1 cellular context compared by ENCODE assay signal in the genomic region with DNA sequence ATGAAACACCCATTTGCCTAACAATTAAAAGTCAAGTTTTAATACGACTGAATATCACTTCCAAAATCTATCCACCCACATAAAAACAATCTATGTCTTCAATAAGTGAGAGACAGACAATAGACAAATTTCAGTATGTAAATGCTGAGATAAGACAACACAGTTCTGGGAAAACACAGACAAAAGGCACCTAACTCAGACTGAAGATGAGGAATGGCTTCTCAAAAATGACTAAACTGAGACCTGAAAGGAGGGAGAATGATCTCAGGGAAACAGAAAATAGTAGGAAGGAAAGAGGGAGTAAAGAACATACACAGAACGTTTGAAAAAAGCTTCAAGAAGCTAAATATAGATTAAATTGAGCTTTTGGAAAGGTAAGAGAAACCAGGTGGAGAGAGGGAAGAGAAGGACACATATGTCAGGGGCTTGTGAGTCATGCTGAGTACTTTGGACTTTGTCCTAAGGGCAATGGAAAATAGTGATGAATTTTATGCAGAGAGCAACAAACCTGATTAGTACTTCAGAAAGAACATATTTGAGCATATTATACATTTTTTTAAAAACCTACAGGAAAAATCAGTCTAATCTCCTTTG.
TF ChIP-seq lines count a peak whose summit lies in the region.

No MANE protein-coding gene starts in this region.

TF ChIP-seq in HepG2, 621 proteins besides CTCF, POLR2A, EP300 and RAD21 (continued from another document):
- TF ChIP-seq SNAI1 (CRISPR knock-in tag; IDR thresholded peaks at IDR 0.05; ENCODE audit: borderline replicate concordance) (no peak), KAT2B (IDR thresholded peaks at IDR 0.05; ENCODE audit: borderline replicate concordance, low read depth, low read length) (no peak), CHD2 (IDR thresholded peaks at IDR 0.05; ENCODE audit: low read depth, low read length) (no peak), KAT7 (CRISPR knock-in tag; IDR thresholded peaks at IDR 0.05; ENCODE audit: borderline replicate concordance) (no peak), ZNF766 (CRISPR knock-in tag; IDR thresholded peaks at IDR 0.05; ENCODE audit: borderline replicate concordance) (no peak), ZNF460 (CRISPR knock-in tag; IDR thresholded peaks at IDR 0.05; ENCODE audit: borderline replicate concordance) (no peak), KDM2A (CRISPR knock-in tag; IDR thresholded peaks at IDR 0.05; ENCODE audit: borderline replicate concordance, low read depth) (no peak), MTA3 (CRISPR knock-in tag; IDR thresholded peaks at IDR 0.05) (no peak), ZNF547 (CRISPR knock-in tag; IDR thresholded peaks at IDR 0.05) (no peak), ETV6 (CRISPR knock-in tag; conservative IDR thresholded peaks at IDR 0.05) (no peak), MAFF (IDR thresholded peaks at IDR 0.05; ENCODE audit: low read depth, low read length) (no peak), ESRRA (CRISPR knock-in tag; IDR thresholded peaks at IDR 0.05; ENCODE audit: low read depth) (no peak), U2AF1 (optimal IDR thresholded peaks at IDR 0.05; ENCODE audit: low read depth, low read length) (no peak), MED13 (CRISPR knock-in tag; IDR thresholded peaks at IDR 0.05) (no peak), ZNF274 (CRISPR knock-in tag; IDR thresholded peaks at IDR 0.05) (no peak), MIXL1 (CRISPR knock-in tag; IDR thresholded peaks at IDR 0.05) (0 out of 2 replicates have a peak, but pooled peaks have one; percentile 42), STAT5B (CRISPR knock-in tag; IDR thresholded peaks at IDR 0.05) (no peak), RBAK (CRISPR knock-in tag; IDR thresholded peaks at IDR 0.05) (no peak), PAF1 (CRISPR knock-in tag; IDR thresholded peaks at IDR 0.05) (no peak), ZNF124 (CRISPR knock-in tag; IDR thresholded peaks at IDR 0.05) (no peak), ZNF720 (CRISPR knock-in tag; IDR thresholded peaks at IDR 0.05) (no peak)
- TF ChIP-seq, protein P1, sequence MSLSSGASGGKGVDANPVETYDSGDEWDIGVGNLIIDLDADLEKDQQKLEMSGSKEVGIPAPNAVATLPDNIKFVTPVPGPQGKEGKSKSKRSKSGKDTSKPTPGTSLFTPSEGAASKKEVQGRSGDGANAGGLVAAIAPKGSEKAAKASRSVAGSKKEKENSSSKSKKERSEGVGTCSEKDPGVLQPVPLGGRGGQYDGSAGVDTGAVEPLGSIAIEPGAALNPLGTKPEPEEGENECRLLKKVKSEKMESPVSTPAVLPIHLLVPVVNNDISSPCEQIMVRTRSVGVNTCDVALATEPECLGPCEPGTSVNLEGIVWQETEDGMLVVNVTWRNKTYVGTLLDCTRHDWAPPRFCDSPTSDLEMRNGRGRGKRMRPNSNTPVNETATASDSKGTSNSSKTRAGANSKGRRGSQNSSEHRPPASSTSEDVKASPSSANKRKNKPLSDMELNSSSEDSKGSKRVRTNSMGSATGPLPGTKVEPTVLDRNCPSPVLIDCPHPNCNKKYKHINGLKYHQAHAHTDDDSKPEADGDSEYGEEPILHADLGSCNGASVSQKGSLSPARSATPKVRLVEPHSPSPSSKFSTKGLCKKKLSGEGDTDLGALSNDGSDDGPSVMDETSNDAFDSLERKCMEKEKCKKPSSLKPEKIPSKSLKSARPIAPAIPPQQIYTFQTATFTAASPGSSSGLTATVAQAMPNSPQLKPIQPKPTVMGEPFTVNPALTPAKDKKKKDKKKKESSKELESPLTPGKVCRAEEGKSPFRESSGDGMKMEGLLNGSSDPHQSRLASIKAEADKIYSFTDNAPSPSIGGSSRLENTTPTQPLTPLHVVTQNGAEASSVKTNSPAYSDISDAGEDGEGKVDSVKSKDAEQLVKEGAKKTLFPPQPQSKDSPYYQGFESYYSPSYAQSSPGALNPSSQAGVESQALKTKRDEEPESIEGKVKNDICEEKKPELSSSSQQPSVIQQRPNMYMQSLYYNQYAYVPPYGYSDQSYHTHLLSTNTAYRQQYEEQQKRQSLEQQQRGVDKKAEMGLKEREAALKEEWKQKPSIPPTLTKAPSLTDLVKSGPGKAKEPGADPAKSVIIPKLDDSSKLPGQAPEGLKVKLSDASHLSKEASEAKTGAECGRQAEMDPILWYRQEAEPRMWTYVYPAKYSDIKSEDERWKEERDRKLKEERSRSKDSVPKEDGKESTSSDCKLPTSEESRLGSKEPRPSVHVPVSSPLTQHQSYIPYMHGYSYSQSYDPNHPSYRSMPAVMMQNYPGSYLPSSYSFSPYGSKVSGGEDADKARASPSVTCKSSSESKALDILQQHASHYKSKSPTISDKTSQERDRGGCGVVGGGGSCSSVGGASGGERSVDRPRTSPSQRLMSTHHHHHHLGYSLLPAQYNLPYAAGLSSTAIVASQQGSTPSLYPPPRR (CRISPR knock-in tag; IDR thresholded peaks at IDR 0.05; ENCODE audit: borderline replicate concordance): no peak
- TF ChIP-seq, protein P2, sequence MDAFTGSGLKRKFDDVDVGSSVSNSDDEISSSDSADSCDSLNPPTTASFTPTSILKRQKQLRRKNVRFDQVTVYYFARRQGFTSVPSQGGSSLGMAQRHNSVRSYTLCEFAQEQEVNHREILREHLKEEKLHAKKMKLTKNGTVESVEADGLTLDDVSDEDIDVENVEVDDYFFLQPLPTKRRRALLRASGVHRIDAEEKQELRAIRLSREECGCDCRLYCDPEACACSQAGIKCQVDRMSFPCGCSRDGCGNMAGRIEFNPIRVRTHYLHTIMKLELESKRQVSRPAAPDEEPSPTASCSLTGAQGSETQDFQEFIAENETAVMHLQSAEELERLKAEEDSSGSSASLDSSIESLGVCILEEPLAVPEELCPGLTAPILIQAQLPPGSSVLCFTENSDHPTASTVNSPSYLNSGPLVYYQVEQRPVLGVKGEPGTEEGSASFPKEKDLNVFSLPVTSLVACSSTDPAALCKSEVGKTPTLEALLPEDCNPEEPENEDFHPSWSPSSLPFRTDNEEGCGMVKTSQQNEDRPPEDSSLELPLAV (CRISPR knock-in tag; conservative IDR thresholded peaks at IDR 0.05; ENCODE audit: low read depth): no peak
- TF ChIP-seq, protein P3, sequence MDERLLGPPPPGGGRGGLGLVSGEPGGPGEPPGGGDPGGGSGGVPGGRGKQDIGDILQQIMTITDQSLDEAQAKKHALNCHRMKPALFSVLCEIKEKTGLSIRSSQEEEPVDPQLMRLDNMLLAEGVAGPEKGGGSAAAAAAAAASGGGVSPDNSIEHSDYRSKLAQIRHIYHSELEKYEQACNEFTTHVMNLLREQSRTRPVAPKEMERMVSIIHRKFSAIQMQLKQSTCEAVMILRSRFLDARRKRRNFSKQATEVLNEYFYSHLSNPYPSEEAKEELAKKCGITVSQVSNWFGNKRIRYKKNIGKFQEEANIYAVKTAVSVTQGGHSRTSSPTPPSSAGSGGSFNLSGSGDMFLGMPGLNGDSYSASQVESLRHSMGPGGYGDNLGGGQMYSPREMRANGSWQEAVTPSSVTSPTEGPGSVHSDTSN (CRISPR knock-in tag; IDR thresholded peaks at IDR 0.05): no peak
- TF ChIP-seq, protein P4, sequence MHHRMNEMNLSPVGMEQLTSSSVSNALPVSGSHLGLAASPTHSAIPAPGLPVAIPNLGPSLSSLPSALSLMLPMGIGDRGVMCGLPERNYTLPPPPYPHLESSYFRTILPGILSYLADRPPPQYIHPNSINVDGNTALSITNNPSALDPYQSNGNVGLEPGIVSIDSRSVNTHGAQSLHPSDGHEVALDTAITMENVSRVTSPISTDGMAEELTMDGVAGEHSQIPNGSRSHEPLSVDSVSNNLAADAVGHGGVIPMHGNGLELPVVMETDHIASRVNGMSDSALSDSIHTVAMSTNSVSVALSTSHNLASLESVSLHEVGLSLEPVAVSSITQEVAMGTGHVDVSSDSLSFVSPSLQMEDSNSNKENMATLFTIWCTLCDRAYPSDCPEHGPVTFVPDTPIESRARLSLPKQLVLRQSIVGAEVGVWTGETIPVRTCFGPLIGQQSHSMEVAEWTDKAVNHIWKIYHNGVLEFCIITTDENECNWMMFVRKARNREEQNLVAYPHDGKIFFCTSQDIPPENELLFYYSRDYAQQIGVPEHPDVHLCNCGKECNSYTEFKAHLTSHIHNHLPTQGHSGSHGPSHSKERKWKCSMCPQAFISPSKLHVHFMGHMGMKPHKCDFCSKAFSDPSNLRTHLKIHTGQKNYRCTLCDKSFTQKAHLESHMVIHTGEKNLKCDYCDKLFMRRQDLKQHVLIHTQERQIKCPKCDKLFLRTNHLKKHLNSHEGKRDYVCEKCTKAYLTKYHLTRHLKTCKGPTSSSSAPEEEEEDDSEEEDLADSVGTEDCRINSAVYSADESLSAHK (CRISPR knock-in tag; IDR thresholded peaks at IDR 0.05; ENCODE audit: borderline replicate concordance): no peak
- TF ChIP-seq, protein P5, sequence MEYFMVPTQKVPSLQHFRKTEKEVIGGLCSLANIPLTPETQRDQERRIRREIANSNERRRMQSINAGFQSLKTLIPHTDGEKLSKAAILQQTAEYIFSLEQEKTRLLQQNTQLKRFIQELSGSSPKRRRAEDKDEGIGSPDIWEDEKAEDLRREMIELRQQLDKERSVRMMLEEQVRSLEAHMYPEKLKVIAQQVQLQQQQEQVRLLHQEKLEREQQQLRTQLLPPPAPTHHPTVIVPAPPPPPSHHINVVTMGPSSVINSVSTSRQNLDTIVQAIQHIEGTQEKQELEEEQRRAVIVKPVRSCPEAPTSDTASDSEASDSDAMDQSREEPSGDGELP (IDR thresholded peaks at IDR 0.05; ENCODE audit: borderline replicate concordance, low read depth): no peak
- TF ChIP-seq, protein P6, sequence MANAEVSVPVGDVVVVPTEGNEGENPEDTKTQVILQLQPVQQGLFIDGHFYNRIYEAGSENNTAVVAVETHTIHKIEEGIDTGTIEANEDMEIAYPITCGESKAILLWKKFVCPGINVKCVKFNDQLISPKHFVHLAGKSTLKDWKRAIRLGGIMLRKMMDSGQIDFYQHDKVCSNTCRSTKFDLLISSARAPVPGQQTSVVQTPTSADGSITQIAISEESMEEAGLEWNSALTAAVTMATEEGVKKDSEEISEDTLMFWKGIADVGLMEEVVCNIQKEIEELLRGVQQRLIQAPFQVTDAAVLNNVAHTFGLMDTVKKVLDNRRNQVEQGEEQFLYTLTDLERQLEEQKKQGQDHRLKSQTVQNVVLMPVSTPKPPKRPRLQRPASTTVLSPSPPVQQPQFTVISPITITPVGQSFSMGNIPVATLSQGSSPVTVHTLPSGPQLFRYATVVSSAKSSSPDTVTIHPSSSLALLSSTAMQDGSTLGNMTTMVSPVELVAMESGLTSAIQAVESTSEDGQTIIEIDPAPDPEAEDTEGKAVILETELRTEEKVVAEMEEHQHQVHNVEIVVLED (CRISPR knock-in tag; IDR thresholded peaks at IDR 0.05; ENCODE audit: borderline replicate concordance): no peak
- TF ChIP-seq, protein P7, sequence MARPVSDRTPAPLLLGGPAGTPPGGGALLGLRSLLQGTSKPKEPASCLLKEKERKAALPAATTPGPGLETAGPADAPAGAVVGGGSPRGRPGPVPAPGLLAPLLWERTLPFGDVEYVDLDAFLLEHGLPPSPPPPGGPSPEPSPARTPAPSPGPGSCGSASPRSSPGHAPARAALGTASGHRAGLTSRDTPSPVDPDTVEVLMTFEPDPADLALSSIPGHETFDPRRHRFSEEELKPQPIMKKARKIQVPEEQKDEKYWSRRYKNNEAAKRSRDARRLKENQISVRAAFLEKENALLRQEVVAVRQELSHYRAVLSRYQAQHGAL (CRISPR knock-in tag; IDR thresholded peaks at IDR 0.05; ENCODE audit: not compliant biosample characterization): no peak
